In the genomic region with DNA sequence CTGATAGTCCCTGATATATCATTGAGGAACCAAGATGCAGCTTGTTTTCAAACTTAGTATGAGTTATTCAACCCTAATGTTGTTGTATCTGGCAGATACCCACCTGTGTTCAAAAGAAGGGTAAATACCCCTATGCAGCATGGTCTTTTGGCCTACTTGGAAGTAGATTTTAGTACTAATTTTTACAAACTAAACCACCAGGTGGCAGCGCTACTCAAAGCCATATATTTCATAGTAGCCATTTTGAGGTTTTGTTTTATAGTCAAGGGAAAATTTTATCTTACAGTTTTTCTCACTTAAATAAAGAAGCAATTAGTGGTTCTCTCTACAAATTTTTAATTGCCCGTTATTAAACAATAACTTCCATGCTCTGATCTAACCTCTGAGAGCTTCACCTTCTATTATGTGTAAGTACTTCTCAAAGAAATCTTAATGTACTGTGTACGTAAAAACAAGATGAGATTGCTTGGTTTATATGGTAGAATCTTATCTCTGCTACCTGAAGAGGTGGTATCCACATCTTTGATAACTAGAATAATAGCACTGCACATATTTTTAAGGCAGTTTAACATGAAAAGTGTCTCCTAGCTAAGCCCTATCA, we compare ENCODE assay signal across 8 cellular contexts. TPM values are rescaled to one million over a fixed set of nuclear protein-coding genes. Genes with fewer than 3 reads are reported as not detected.
DNase-seq lines count a peak whose midpoint lies in the region; ATAC-seq, FAIRE-seq and TF ChIP-seq lines count a peak whose summit lies in the region.

No MANE protein-coding gene starts in this region.

- no peaks in the 10 kb centered on the region for H3K9me3 Mint-ChIP-seq in activated T-cell treated with anti-CD3 and anti-CD28 coated beads, Interleukin-2, amount 50 U/mL, for 4 hours

- H3K36me3 ChIP-seq in small intestine (ENCODE audit: control insufficient read depth in 2 of 2, insufficient read depth in 2 of 2, low read length in 2 of 2), result no peaks in the 10 kb centered on the region

- H3K36me3 Mint-ChIP-seq in activated T-cell treated with anti-CD3 and anti-CD28 coated beads, Interleukin-2, amount 50 U/mL, for 4 hours (ENCODE audit: insufficient read depth), result peaks cover 8% of the 10 kb centered on the region

- FAIRE-seq in small intestine (lab: Jason Lieb, UNC), result no peak

- H3K27me3 ChIP-seq in small intestine (ENCODE audit: control insufficient read depth in 2 of 2, insufficient read depth in 2 of 2, low read length in 2 of 2), result no peaks in the 10 kb centered on the region

- H3K9me3 ChIP-seq in small intestine (ENCODE audit: control insufficient read depth, low read depth), result no peaks in the 10 kb centered on the region

- no peaks in the 10 kb centered on the region for H3K4me1 Mint-ChIP-seq in activated T-cell treated with anti-CD3 and anti-CD28 coated beads, Interleukin-2, amount 50 U/mL, for 4 hours (ENCODE audit: low read depth)

- H3K4me3 ChIP-seq in GM12864 (ENCODE audit: low read depth, low read length), result no peak overlapping the region
- H3K4me3 ChIP-seq in small intestine (ENCODE audit: low read depth in 1 of 2, low read length in 2 of 2), result no peak overlapping the region

- peak; percentile 41 for TF ChIP-seq CTCF in GM12864 (IDR thresholded peaks at IDR 0.05; ENCODE audit: low read depth, low read length, missing control alignments)

- peak; percentile 54 for DNase-seq in A172 (ENCODE audit: low spot score)
- peak; percentile 10 for DNase-seq in GM12864 (ENCODE audit: low read depth)
- peak; percentile 11 for DNase-seq in HK-2 (ENCODE audit: unreplicated experiment)
- DNase-seq in NOMO-1 treated with DMSO at 0.1 percent for 48 hours (lab: John Stamatoyannopoulos, UW; ENCODE audit: unreplicated experiment), result peak; percentile 48
- peak; percentile 7 for DNase-seq in activated T-cell treated with anti-CD3 and anti-CD28 coated beads, Interleukin-2, amount 50 U/mL, for 4 hours
- peak; percentile 45 for DNase-seq in glomerular endothelial cell (ENCODE audit: extremely low read depth, low read depth, low spot score)
- DNase-seq in small intestine, result peak; percentile 47

- 77 to 84% (median 79%) methylated on average over 3 of the region's 3 CpGs for WGBS in small intestine, 3 donors

- H3K4me1 ChIP-seq in small intestine (ENCODE audit: control insufficient read depth in 2 of 2, insufficient read depth in 1 of 2, low read depth in 1 of 2, low read length in 1 of 2), result no peaks in the 10 kb centered on the region

- H3K27me3 Mint-ChIP-seq in activated T-cell treated with anti-CD3 and anti-CD28 coated beads, Interleukin-2, amount 50 U/mL, for 4 hours (ENCODE audit: low read depth), result no peaks in the 10 kb centered on the region

- no peak overlapping the region for H3K4me3 Mint-ChIP-seq in activated T-cell treated with anti-CD3 and anti-CD28 coated beads, Interleukin-2, amount 50 U/mL, for 4 hours

- H3K27ac ChIP-seq in small intestine (ENCODE audit: low read depth in 1 of 2, low read length in 1 of 2), result no peak overlapping the region

- peak; percentile 41 to 53 for ATAC-seq in activated T-cell treated with anti-CD3 and anti-CD28 coated beads, Interleukin-2, amount 50 U/mL, for 4 hours
- no peak for ATAC-seq in HG02970 (IDR thresholded peaks at IDR 0.05; ENCODE audit: low FRiP score, unreplicated experiment)

RNA-seq across cellular contexts. Expression of a gene that starts 31.5 kb away (rescaled TPM):
- 28.8 and 29.7 TPM in 2 replicates for total RNA-seq in A172 (2014; rRNA removed; shearing (Covaris generic))
- 1 to 10 TPM; 1.6 to 1.8 (median 1.6) TPM for total RNA-seq in activated T-cell treated with anti-CD3 and anti-CD28 coated beads, Interleukin-2, amount 50 U/mL, for 4 hours
- total RNA-seq in glomerular endothelial cell, result 11.8 and 12.2 TPM in 2 replicates
- 1 to 10 TPM in 2 of 3 donors, not detected in 1; 2.2 to 2.4 TPM for polyA plus RNA-seq in small intestine
